Comparison of ENCODE assay signal across 11 cellular contexts in the genomic region with DNA sequence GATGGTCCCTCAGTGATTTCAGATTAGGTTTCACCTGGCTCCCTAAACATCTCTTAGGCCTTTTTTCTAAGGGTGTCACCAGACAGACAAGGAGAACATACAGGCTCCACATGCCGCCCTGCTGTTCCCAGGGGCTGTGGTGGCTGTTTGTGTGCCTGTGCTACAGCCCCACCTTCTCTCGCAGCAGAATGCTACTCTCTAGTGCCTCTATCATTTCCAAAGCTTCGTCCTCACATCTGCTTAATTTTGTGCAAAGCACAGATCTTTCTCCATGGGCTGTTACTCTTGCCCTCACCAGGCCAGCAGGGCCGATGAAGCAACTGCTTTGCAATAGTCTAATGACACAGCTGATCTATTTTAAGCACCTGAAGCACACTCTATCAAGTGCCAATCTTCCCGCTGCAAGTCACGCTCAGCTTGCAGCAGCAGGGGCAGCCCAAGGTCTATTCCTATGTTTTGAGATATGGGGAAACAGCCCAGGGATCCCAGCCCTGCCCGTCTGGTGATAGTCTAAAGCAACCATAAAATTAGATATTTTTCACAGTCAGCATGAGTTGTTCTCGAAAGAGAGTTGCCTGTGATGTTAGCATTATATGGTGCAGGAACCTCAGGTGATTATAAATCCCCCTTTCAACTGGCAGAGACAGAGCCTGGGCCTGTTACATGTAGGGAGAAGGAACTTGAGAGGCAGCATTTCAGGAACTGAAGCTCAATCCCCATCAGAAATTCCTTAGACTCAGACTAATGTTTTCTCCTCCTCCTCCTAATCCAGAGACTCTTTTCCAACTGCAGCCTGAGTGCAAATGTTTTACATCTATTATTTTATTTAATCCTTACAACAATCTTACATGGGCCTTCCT. TPM values are rescaled to one million over a fixed set of nuclear protein-coding genes. Genes with fewer than 3 reads are reported as not detected.
DNase-seq lines count a peak whose midpoint lies in the region; ATAC-seq, FAIRE-seq and TF ChIP-seq lines count a peak whose summit lies in the region.
"Had no signal": no experiment of that assay in that cellular context is flagged by ENCODE, and none has a peak within 500 bp of the region (broad histone marks: within the 10 kb centered on the region; RNA-seq: fewer than 3 reads in every experiment).

No MANE protein-coding gene starts in this region.

- H3K36me3 Mint-ChIP-seq in progenitor cell of endocrine pancreas (ENCODE audit: insufficient read depth), result no peaks in the 10 kb centered on the region
- no peaks in the 10 kb centered on the region for H3K36me3 Mint-ChIP-seq in activated naive CD4-positive, alpha-beta T cell treated with anti-CD3 and anti-CD28 coated beads for 36 hours (ENCODE audit: low read depth)

- no peaks in the 10 kb centered on the region for H3K9me1 ChIP-seq in K562 (ENCODE audit: control insufficient read depth, insufficient read depth, low read length)

- no peak for TF ChIP-seq POLR2A in K562 (conservative IDR thresholded peaks at IDR 0.05)

- H3K4me1 ChIP-seq in K562 (replicated peaks in 1 of 2; ENCODE audit: control insufficient read depth in 2 of 2, insufficient read depth in 2 of 2, low read length in 2 of 2) (peaks cover 2 to 31% of the 10 kb centered on the region in 2 experiments; a peak in 4 of 5 replicates), left lung (peaks cover 8 to 52% of the 10 kb centered on the region in 2 donors)

- peak in 1 of 3 experiments; percentile 15; a peak in 1 of 6 replicates for TF ChIP-seq CTCF in K562 (IDR thresholded peaks at IDR 0.05 in 2 of 3, conservative IDR thresholded peaks at IDR 0.05 in 1 of 3; ENCODE audit: insufficient read depth in 2 of 3, low read depth in 1 of 3, low read length in 3 of 3)
- no peak for TF ChIP-seq CTCF in left lung (IDR thresholded peaks at IDR 0.05)
- no peak for TF ChIP-seq CTCF in progenitor cell of endocrine pancreas (IDR thresholded peaks at IDR 0.05; ENCODE audit: unreplicated experiment)

- H3K4me2 ChIP-seq in K562 (ENCODE audit: insufficient read depth, low read length), result peak overlapping the region; percentile 23; the same call in 1 of the 2 replicates

- POLR2A ChIA-PET in K562 (lab: Yijun Ruan, JAX), result interaction anchor here (0.6 to 1.0 kb wide), 3 partner anchors 14 to 59 kb away, joined by 3 to 4 read pairs (median 3); no protein-coding TSS in a partner anchor

- H3K9me3 Mint-ChIP-seq in progenitor cell of endocrine pancreas (ENCODE audit: low read depth), result no peaks in the 10 kb centered on the region
- no peaks in the 10 kb centered on the region for H3K9me3 Mint-ChIP-seq in activated naive CD4-positive, alpha-beta T cell treated with anti-CD3 and anti-CD28 coated beads for 36 hours

- ATAC-seq in K562, result peak; percentile 88
- peak; percentile 92 for ATAC-seq in left lung

- 1% methylated on average over 7 of the region's 8 CpGs for WGBS in K562 (ENCODE audit: insufficient coverage, low coverage, missing lambda C conversion rate)

- H3K36me3 ChIP-seq in K562 (ENCODE audit: control insufficient read depth, insufficient read depth, low read length) (no peaks in the 10 kb centered on the region), left lung (no peaks in the 10 kb centered on the region)

- H3K4me1 Mint-ChIP-seq in progenitor cell of endocrine pancreas (ENCODE audit: low read depth), result peaks cover 5% of the 10 kb centered on the region
- H3K4me1 Mint-ChIP-seq in activated naive CD4-positive, alpha-beta T cell treated with anti-CD3 and anti-CD28 coated beads for 36 hours (ENCODE audit: low read depth), result peaks cover 4% of the 10 kb centered on the region

- H3K4me3 ChIP-seq in K562 (no peak overlapping the region), left lung (no peak overlapping the region)

- no peak overlapping the region for H3K27ac Mint-ChIP-seq in progenitor cell of endocrine pancreas
- no peak overlapping the region for H3K27ac Mint-ChIP-seq in activated naive CD4-positive, alpha-beta T cell treated with anti-CD3 and anti-CD28 coated beads for 36 hours

- H2AFZ ChIP-seq in K562 (ENCODE audit: low read depth, low read length), result peak overlapping the region; percentile 1; the same call in 1 of the 2 replicates

- H3K27me3 Mint-ChIP-seq in progenitor cell of endocrine pancreas, result no peaks in the 10 kb centered on the region
- peaks cover 2% of the 10 kb centered on the region for H3K27me3 Mint-ChIP-seq in activated naive CD4-positive, alpha-beta T cell treated with anti-CD3 and anti-CD28 coated beads for 36 hours (ENCODE audit: low read depth)

- TF ChIP-seq EP300 in K562 (IDR thresholded peaks at IDR 0.05; ENCODE audit: low read length), result peak; percentile 94

- H3K9me3 ChIP-seq in K562 (replicated peaks; ENCODE audit: control insufficient read depth, insufficient read depth, low read depth, low read length) (no peaks in the 10 kb centered on the region), left lung (no peaks in the 10 kb centered on the region)

- H3K4me3 Mint-ChIP-seq in progenitor cell of endocrine pancreas (ENCODE audit: low read depth), result no peak overlapping the region
- no peak overlapping the region for H3K4me3 Mint-ChIP-seq in activated naive CD4-positive, alpha-beta T cell treated with anti-CD3 and anti-CD28 coated beads for 36 hours

- DNase-seq in AG08395 (ENCODE audit: low spot score) (peak; percentile 73), NCI-H1694 (lab: John Stamatoyannopoulos, UW) (peak; percentile 76), K562 (ENCODE audit: extremely low read depth in 1 of 4, low spot score in 3 of 4) (peak in 2 of 4 experiments; percentile 44 to 58), left lung (peak in 1 of 2 donors; percentile 56), progenitor cell of endocrine pancreas (ENCODE audit: low spot score, unreplicated experiment) (no peak), GF-D8 (lab: John Stamatoyannopoulos, UW) (no peak), dermis blood vessel endothelial cell (no peak)
- DNase-seq in activated naive CD4-positive, alpha-beta T cell treated with anti-CD3 and anti-CD28 coated beads for 36 hours, result no peak
- DNase-seq: H7; NCI-H1105; stimulated activated CD4-positive, alpha-beta T cell treated with anti-CD3 and anti-CD28 coated beads, Interleukin-4, amount 100 ng/mL, for 4 hours had no signal

- H3K79me2 ChIP-seq in K562 (ENCODE audit: control insufficient read depth, insufficient read depth, low read length), result no peaks in the 10 kb centered on the region

- H3K9ac ChIP-seq in K562 (ENCODE audit: insufficient read depth in 1 of 2, low read depth in 2 of 2, low read length in 2 of 2), result peak overlapping the region in 1 of 2 experiments; percentile 23; a peak in 1 of 4 replicates

- CTCF ChIA-PET in K562 (lab: Yijun Ruan, JAX; ENCODE audit: low intra/inter-chr PET ratio), result no interaction called here
- CTCF ChIA-PET in activated naive CD4-positive, alpha-beta T cell treated with anti-CD3 and anti-CD28 coated beads for 36 hours (lab: Charles Lee), result interaction anchor here (2.2 kb wide), 1 partner anchor 111 kb away, joined by 5 read pairs; no protein-coding TSS in a partner anchor

- H3K27ac ChIP-seq in K562 (ENCODE audit: extremely low read depth, low read depth, low read length), result peak overlapping the region; percentile 57; the same call in 1 of the 3 replicates
- peak overlapping the region in 1 of 2 donors; percentile 48 for H3K27ac ChIP-seq in left lung

- no TSS peak for BruUV-seq in K562 (replicated peaks; lab: Mats Ljungman, UMichigan)

- FAIRE-seq in K562 (lab: Jason Lieb, UNC), result no peak

- intact Hi-C loops in K562 (cut with micrococcal nuclease), result no loop called here
- intact Hi-C loops in left lung (cut with DNase I), result no loop called here
- intact Hi-C loops in activated naive CD4-positive, alpha-beta T cell treated with anti-CD3 and anti-CD28 coated beads for 36 hours (cut with micrococcal nuclease), result no loop called here

- peak in 1 of 2 experiments; percentile 30; a peak in 3 of 4 replicates for TF ChIP-seq RAD21 in K562 (CRISPR knock-in tag; conservative IDR thresholded peaks at IDR 0.05 in 1 of 2, IDR thresholded peaks at IDR 0.05 in 1 of 2)

- in situ Hi-C loops in K562 (cut with MboI), result no loop called here

- no peaks in the 10 kb centered on the region for H4K20me1 ChIP-seq in K562 (replicated peaks; ENCODE audit: control insufficient read depth, insufficient read depth, low read length)

- H3K27me3 ChIP-seq in K562 (ENCODE audit: control insufficient read depth in 2 of 2, insufficient read depth in 2 of 2, low read length in 2 of 2) (peaks cover 0 to 5% of the 10 kb centered on the region in 2 experiments; a peak in 1 of 5 replicates), left lung (no peaks in the 10 kb centered on the region)

RNA-seq across cellular contexts. Expression of gene ABLIM3, which starts 12.7 kb away (rescaled TPM):
- total RNA-seq in K562 (2011; cell fraction: chromatin; rRNA removed; ENCODE audit: low replicate concordance), result 0.44 and 0.48 TPM in 2 replicates
- total RNA-seq in K562 (2011; cell fraction: nucleolus; rRNA removed), result 0.26 and 0.50 TPM in 2 replicates
- total RNA-seq in K562 (2011; cell fraction: nucleoplasm; rRNA removed), result 0.23 and 0.29 TPM in 2 replicates
- total RNA-seq in K562 (2014; rRNA removed) (0.08 and 0.14 TPM in 2 replicates), K562 (2014; rRNA removed; fragmentation: Illumina TruSeq; extraction: Trizol) (0.11 and 0.13 TPM in 2 replicates), K562 (2015; rRNA removed; fragmentation: Illumina TruSeq; extraction: Trizol) (0.04 and 0.08 TPM in 2 replicates), K562 (2021) (0.34 and 0.38 TPM in 2 replicates), left lung (10 to 100 TPM; 33.2 to 35.3 TPM), progenitor cell of endocrine pancreas (0.27 and 0.48 TPM in 2 replicates), dermis blood vessel endothelial cell (29.8 and 41.3 TPM in 2 replicates)
- polyA plus RNA-seq in K562 (2011; rRNA removed) (0.03 TPM in 2 replicates), K562 (2014; fragmentation: Illumina TruSeq; extraction: Trizol) (0.19 and 0.26 TPM in 2 replicates), K562 (2014; fragmentation: Nextera tagmentation; extraction: Ambion mirVana) (under 1 TPM; 0.08 to 0.10 TPM), K562 (2014; rRNA removed) (0.15 and 0.22 TPM in 2 replicates)
- 0.07 TPM in 1 of 2 replicates, not detected in the other for polyA plus RNA-seq in K562 (2011; cell fraction: cytosol; rRNA removed)
- 0.10 TPM in 1 of 2 replicates, not detected in the other for polyA plus RNA-seq in K562 (2011; cell fraction: nucleus; rRNA removed)
- polyA plus RNA-seq in K562 (2012), result 0.46 and 7.8 TPM in 2 replicates
- polyA minus RNA-seq in K562 (2011; rRNA and poly(A)+ RNA removed), result 0.11 TPM in 1 of 2 replicates, not detected in the other
- not detected in 2 replicates for polyA minus RNA-seq in K562 (2011; cell fraction: cytosol; rRNA and poly(A)+ RNA removed)
- polyA minus RNA-seq in K562 (2011; cell fraction: nucleus; rRNA and poly(A)+ RNA removed), result not detected in 2 replicates
- not detected for total RNA-seq in activated naive CD4-positive, alpha-beta T cell treated with anti-CD3 and anti-CD28 coated beads for 36 hours

Comparison
In these comparisons a context has a peak if more than half of its experiments do, and no peak if none do; other contexts are left out.
1. DNase-seq: peak in AG08395 (single experiment) and NCI-H1694 (single experiment); none in progenitor cell of endocrine pancreas (single experiment), activated naive CD4-positive, alpha-beta T cell treated with anti-CD3 and anti-CD28 coated beads for 36 hours (single experiment), GF-D8 (single experiment) and dermis blood vessel endothelial cell (single experiment).
2. RNA of gene ABLIM3, which starts 12.7 kb away (total RNA-seq): 33.2 to 35.3 TPM in left lung and 29.8 to 41.3 TPM in dermis blood vessel endothelial cell; 0.27 to 0.48 TPM in progenitor cell of endocrine pancreas, 0.04 to 0.50 TPM in K562 and not detected in activated naive CD4-positive, alpha-beta T cell treated with anti-CD3 and anti-CD28 coated beads for 36 hours; every median in the first group is over 10 times any median in the second.